18 cellular contexts compared by ENCODE assay signal in the genomic region with DNA sequence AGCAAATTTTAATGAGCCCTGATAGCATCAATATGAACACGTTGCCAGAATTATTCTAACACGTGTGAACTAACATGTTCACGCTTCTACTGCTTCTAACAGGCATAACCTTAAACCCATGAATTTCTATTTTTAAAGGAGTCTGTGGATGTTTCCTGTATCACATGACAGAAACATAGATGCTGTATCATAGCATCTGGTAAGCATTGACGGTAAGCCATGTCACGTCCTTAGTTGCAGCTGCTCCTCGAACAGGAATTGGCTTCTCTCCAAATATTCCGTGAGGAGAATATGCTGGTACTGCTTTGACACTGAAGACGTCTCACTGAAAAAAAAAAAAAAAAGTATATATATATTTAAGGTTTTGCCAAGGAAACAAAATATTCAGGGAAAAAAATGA.
A peak's percentile ranks its signal among the peaks of the same experiment; 100 is the strongest.
DNase-seq lines count a peak whose midpoint lies in the region; ATAC-seq and TF ChIP-seq lines count a peak whose summit lies in the region.
"Had no signal": no experiment of that assay in that cellular context is flagged by ENCODE, and none has a peak within 500 bp of the region (broad histone marks: within the 10 kb centered on the region; RNA-seq: fewer than 3 reads in every experiment).

No MANE protein-coding gene starts in this region.

- ATAC-seq in HG03135 (IDR thresholded peaks at IDR 0.05; ENCODE audit: unreplicated experiment): no peak
- ATAC-seq: lower lobe of right lung had no signal

- no TSS peak for BruUV-seq in MCF 10A (replicated peaks; lab: Mats Ljungman, UMichigan)

- H3K36me3 Mint-ChIP-seq in brain (no peaks in the 10 kb centered on the region), nephron (ENCODE audit: low read depth) (no peaks in the 10 kb centered on the region), MCF 10A (ENCODE audit: insufficient read depth, unreplicated experiment) (no peaks in the 10 kb centered on the region)
- H3K36me3 Mint-ChIP-seq: activated naive CD8-positive, alpha-beta T cell treated with anti-CD3 and anti-CD28 coated beads, Interleukin-2, amount 10 ng/mL, durations not matched to agents 7 days and 5 days; IgD-negative memory B cell had no signal

- POLR2A ChIA-PET in MCF 10A (lab: Yijun Ruan, JAX): no interaction called here

- intact Hi-C loops in MCF 10A (cut with micrococcal nuclease): no loop called here

- CTCF ChIA-PET in MCF 10A (lab: Yijun Ruan, JAX): no interaction called here

- peak; percentile 35 for DNase-seq in EH (ENCODE audit: low read depth)
- DNase-seq in NCI-H2171 (lab: John Stamatoyannopoulos, UW): peak; percentile 64
- DNase-seq in cortex of kidney (lab: John Stamatoyannopoulos, UW): no peak
- DNase-seq in MCF 10A (ENCODE audit: unreplicated experiment): no peak
- DNase-seq: activated CD4-positive, alpha-beta memory T cell treated with anti-CD3 and anti-CD28 coated beads, Interleukin-2, amount 10 ng/mL, durations not matched to agents 7 days and 5 days; activated CD4-positive, CD25-positive, alpha-beta regulatory T cell treated with anti-CD3 and anti-CD28 coated beads, Interleukin-2, amount 50 U/mL, for 72 hours; activated naive CD8-positive, alpha-beta T cell treated with anti-CD3 and anti-CD28 coated beads, Interleukin-2, amount 10 ng/mL, durations not matched to agents 7 days and 5 days; glutamatergic neuron; HCEC 1CT; lower lobe of right lung; NCI-H1417; stimulated activated CD8-positive, alpha-beta memory T cell treated with anti-CD3 and anti-CD28 coated beads, Interleukin-4, amount 100 ng/mL, for 48 hours; stomach had no signal

- H3K27ac Mint-ChIP-seq in brain (peak overlapping the region in 3 of 5 experiments; percentile 31 to 67 (median 31)), nephron (peak overlapping the region; percentile 47 to 76 (median 54)), MCF 10A (ENCODE audit: low read depth, unreplicated experiment) (no peak overlapping the region)
- H3K27ac Mint-ChIP-seq: activated CD4-positive, alpha-beta memory T cell treated with anti-CD3 and anti-CD28 coated beads, Interleukin-2, amount 10 ng/mL, durations not matched to agents 7 days and 5 days; activated naive CD8-positive, alpha-beta T cell treated with anti-CD3 and anti-CD28 coated beads, Interleukin-2, amount 10 ng/mL, durations not matched to agents 7 days and 5 days; progenitor cell of endocrine pancreas had no signal

- H3K4me3 Mint-ChIP-seq in brain (no peak overlapping the region), nephron (no peak overlapping the region), MCF 10A (ENCODE audit: unreplicated experiment) (no peak overlapping the region)
- H3K4me3 Mint-ChIP-seq: activated CD4-positive, alpha-beta memory T cell treated with anti-CD3 and anti-CD28 coated beads, Interleukin-2, amount 10 ng/mL, durations not matched to agents 7 days and 5 days; activated naive CD8-positive, alpha-beta T cell treated with anti-CD3 and anti-CD28 coated beads, Interleukin-2, amount 10 ng/mL, durations not matched to agents 7 days and 5 days; IgD-negative memory B cell had no signal

- H3K4me1 Mint-ChIP-seq in brain: peaks cover 9% of the 10 kb centered on the region
- peaks cover 19% of the 10 kb centered on the region for H3K4me1 Mint-ChIP-seq in nephron
- peaks cover 22% of the 10 kb centered on the region for H3K4me1 Mint-ChIP-seq in MCF 10A (ENCODE audit: insufficient read depth, unreplicated experiment)
- H3K4me1 Mint-ChIP-seq: activated CD4-positive, alpha-beta memory T cell treated with anti-CD3 and anti-CD28 coated beads, Interleukin-2, amount 10 ng/mL, durations not matched to agents 7 days and 5 days; activated naive CD8-positive, alpha-beta T cell treated with anti-CD3 and anti-CD28 coated beads, Interleukin-2, amount 10 ng/mL, durations not matched to agents 7 days and 5 days; IgD-negative memory B cell had no signal

- TF ChIP-seq CTCF in brain (conservative IDR thresholded peaks at IDR 0.05): no peak
- TF ChIP-seq CTCF in nephron (IDR thresholded peaks at IDR 0.05; ENCODE audit: unreplicated experiment in 3 of 3): no peak
- TF ChIP-seq CTCF in MCF 10A (IDR thresholded peaks at IDR 0.05; ENCODE audit: unreplicated experiment): no peak

- peaks cover 2% of the 10 kb centered on the region for H3K27me3 Mint-ChIP-seq in brain
- no peaks in the 10 kb centered on the region for H3K27me3 Mint-ChIP-seq in nephron (ENCODE audit: low read depth)
- H3K27me3 Mint-ChIP-seq in MCF 10A (ENCODE audit: insufficient read depth, unreplicated experiment): peaks cover under 1% of the 10 kb centered on the region
- H3K27me3 Mint-ChIP-seq: activated CD4-positive, alpha-beta memory T cell treated with anti-CD3 and anti-CD28 coated beads, Interleukin-2, amount 10 ng/mL, durations not matched to agents 7 days and 5 days; activated naive CD8-positive, alpha-beta T cell treated with anti-CD3 and anti-CD28 coated beads, Interleukin-2, amount 10 ng/mL, durations not matched to agents 7 days and 5 days; IgD-negative memory B cell; progenitor cell of endocrine pancreas had no signal

- H3K9me3 Mint-ChIP-seq in brain: peaks cover 0 to 9% (median 0%) of the 10 kb centered on the region in 5 experiments
- peaks cover 8% of the 10 kb centered on the region for H3K9me3 Mint-ChIP-seq in nephron
- peaks cover 8% of the 10 kb centered on the region for H3K9me3 Mint-ChIP-seq in MCF 10A (ENCODE audit: unreplicated experiment)
- H3K9me3 Mint-ChIP-seq: activated CD4-positive, alpha-beta memory T cell treated with anti-CD3 and anti-CD28 coated beads, Interleukin-2, amount 10 ng/mL, durations not matched to agents 7 days and 5 days; activated naive CD8-positive, alpha-beta T cell treated with anti-CD3 and anti-CD28 coated beads, Interleukin-2, amount 10 ng/mL, durations not matched to agents 7 days and 5 days had no signal

Comparison
In these comparisons a context has a peak if more than half of its experiments do, and no peak if none do; other contexts are left out.
1. DNase-seq: peak in EH (single experiment) and NCI-H2171 (single experiment); none in cortex of kidney (single experiment) and MCF 10A (single experiment).